21 cellular contexts compared by ENCODE assay signal in the genomic region with DNA sequence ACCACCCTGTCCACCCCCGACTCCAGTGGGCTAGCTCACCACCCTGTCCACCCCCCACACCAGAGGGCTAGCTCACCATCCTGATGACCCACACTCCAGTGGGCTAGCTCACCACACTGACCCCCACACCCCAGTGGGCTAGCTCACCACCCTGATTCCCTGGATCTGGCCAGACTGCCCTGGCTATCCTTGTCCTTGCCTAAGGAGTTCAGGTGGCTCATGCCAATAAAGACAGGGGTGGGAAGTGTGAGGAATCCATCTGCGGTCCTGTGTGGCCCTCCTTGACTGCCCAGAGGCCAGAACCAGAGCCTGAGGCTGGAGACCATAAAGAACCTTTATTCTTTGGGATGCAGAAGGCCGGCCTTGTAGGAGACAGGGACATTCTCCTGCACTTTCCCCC. TPM values are rescaled to one million over a fixed set of nuclear protein-coding genes. Genes with fewer than 3 reads are reported as not detected.
DNase-seq lines count a peak whose midpoint lies in the region; ATAC-seq and TF ChIP-seq lines count a peak whose summit lies in the region.
"Had no signal": no experiment of that assay in that cellular context is flagged by ENCODE, and none has a peak within 500 bp of the region (broad histone marks: within the 10 kb centered on the region; RNA-seq: fewer than 3 reads in every experiment).

No MANE protein-coding gene starts in this region.

- H3K9me3 Mint-ChIP-seq in CD14-positive monocyte: peaks cover 0 to 3% (median 0%) of the 10 kb centered on the region in 7 donors
- H3K9me3 Mint-ChIP-seq: neural progenitor cell had no signal

- H3K4me1 ChIP-seq in NT2/D1 (ENCODE audit: insufficient read depth, insufficient read length) (peaks cover 13% of the 10 kb centered on the region), esophagus (ENCODE audit: control insufficient read depth in 2 of 2, insufficient read depth in 2 of 2, low read length in 1 of 2) (peaks cover 4 to 29% of the 10 kb centered on the region in 2 donors), neuronal stem cell (ENCODE audit: control insufficient read depth in 2 of 2, insufficient read depth in 1 of 2, low read depth in 1 of 2, low read length in 2 of 2) (peaks cover 14 to 21% of the 10 kb centered on the region in 2 donors), breast epithelium (peaks cover 0 to 10% of the 10 kb centered on the region in 2 donors), psoas muscle (no peaks in the 10 kb centered on the region)

- no peak for TF ChIP-seq POLR2A in breast epithelium (IDR thresholded peaks at IDR 0.05)

- H3K4me3 ChIP-seq in NT2/D1 (ENCODE audit: insufficient read length, low read depth) (no peak overlapping the region), esophagus (ENCODE audit: low read depth in 1 of 2, low read length in 2 of 2) (peak overlapping the region; percentile 39 to 62), neuronal stem cell (ENCODE audit: low read length in 2 of 2) (peak overlapping the region; percentile 35 to 56), breast epithelium (no peak overlapping the region), psoas muscle (no peak overlapping the region)
- H3K4me3 ChIP-seq: heart left ventricle, left lung, neural progenitor cell, SJSA1, skin epidermis had no signal

- no peaks in the 10 kb centered on the region for H3K27me3 ChIP-seq in NT2/D1 (ENCODE audit: insufficient read depth, insufficient read length)
- H3K27me3 ChIP-seq in esophagus (ENCODE audit: control insufficient read depth in 1 of 2, insufficient read depth in 2 of 2, low read length in 2 of 2): no peaks in the 10 kb centered on the region
- peaks cover 0 to 8% (median 0%) of the 10 kb centered on the region in 3 experiments for H3K27me3 ChIP-seq in neuronal stem cell (ENCODE audit: control insufficient read depth in 3 of 3, insufficient read depth in 3 of 3, low read depth in 1 of 3, low read length in 3 of 3)
- no peaks in the 10 kb centered on the region for H3K27me3 ChIP-seq in breast epithelium
- peaks cover 0 to 6% (median 6%) of the 10 kb centered on the region in 3 donors for H3K27me3 ChIP-seq in psoas muscle (ENCODE audit: insufficient read depth in 3 of 3, low read length in 2 of 3)
- H3K27me3 ChIP-seq: neural progenitor cell, SJSA1 had no signal

- H2BK12ac ChIP-seq in neuronal stem cell (ENCODE audit: low read length): no peak overlapping the region

- H2AK5ac ChIP-seq in neuronal stem cell (ENCODE audit: low read depth, low read length): no peak overlapping the region

- peak overlapping the region; percentile 33 to 95 (median 85) for H3K27ac Mint-ChIP-seq in CD14-positive monocyte

- H3K4me2 ChIP-seq in neuronal stem cell (ENCODE audit: insufficient read depth, low read length, poor library complexity, severe bottlenecking): no peak overlapping the region
- H3K4me2 ChIP-seq: neural progenitor cell had no signal

- H3K9ac ChIP-seq in NT2/D1 (ENCODE audit: insufficient read length, low read depth): peak overlapping the region; percentile 16
- H3K9ac ChIP-seq in neuronal stem cell (ENCODE audit: low read depth, low read length, poor library complexity): peak overlapping the region; percentile 25
- H3K9ac ChIP-seq: neural progenitor cell had no signal

- H3K79me1 ChIP-seq in neuronal stem cell (ENCODE audit: low read depth, low read length): no peaks in the 10 kb centered on the region

- intact Hi-C loops in CD14-positive monocyte (cut with micrococcal nuclease): no loop called here
- intact Hi-C loops in breast epithelium (cut with DNase I; ENCODE audit: low total_unique reads): loop anchor here (1.0 kb wide), 1 partner anchor 18 kb away; no protein-coding TSS in a partner anchor
- intact Hi-C loops in psoas muscle (cut with DNase I): no loop called here

- peak overlapping the region in 1 of 2 donors; percentile 76 for H3K27ac ChIP-seq in esophagus (ENCODE audit: low read depth in 2 of 2, low read length in 1 of 2)
- H3K27ac ChIP-seq in neuronal stem cell (replicated peaks; ENCODE audit: low read length): no peak overlapping the region
- H3K27ac ChIP-seq in breast epithelium: no peak overlapping the region
- no peak overlapping the region for H3K27ac ChIP-seq in psoas muscle
- H3K27ac ChIP-seq: heart left ventricle, left lung, neural progenitor cell had no signal

- no peak overlapping the region for H3K4me3 Mint-ChIP-seq in CD14-positive monocyte

- no peak overlapping the region for H3K14ac ChIP-seq in neuronal stem cell (ENCODE audit: low read length)

- ATAC-seq in psoas muscle (no peak), HG03139 (IDR thresholded peaks at IDR 0.05; ENCODE audit: unreplicated experiment) (no peak)

- H3K36me3 ChIP-seq in NT2/D1 (ENCODE audit: insufficient read depth, insufficient read length, low read length) (no peaks in the 10 kb centered on the region), esophagus (ENCODE audit: control insufficient read depth in 2 of 2, insufficient read depth in 2 of 2, low read length in 1 of 2) (peaks cover 0 to 2% of the 10 kb centered on the region in 2 donors), neuronal stem cell (replicated peaks in 1 of 2; ENCODE audit: control insufficient read depth in 2 of 2, insufficient read depth in 2 of 2, low read length in 2 of 2) (no peaks in the 10 kb centered on the region), breast epithelium (no peaks in the 10 kb centered on the region), psoas muscle (ENCODE audit: insufficient read depth in 1 of 2, low read depth in 1 of 2) (no peaks in the 10 kb centered on the region)
- H3K36me3 ChIP-seq: heart left ventricle, left lung, neural progenitor cell, SJSA1 had no signal

- no peak overlapping the region for H3K23ac ChIP-seq in neuronal stem cell (ENCODE audit: low read depth, low read length, poor library complexity)

- H4K91ac ChIP-seq in neuronal stem cell (ENCODE audit: low read depth, low read length, poor library complexity): no peak overlapping the region

- no peak overlapping the region for H2BK120ac ChIP-seq in neuronal stem cell (ENCODE audit: low read depth, low read length)

- no peak overlapping the region for H3K18ac ChIP-seq in neuronal stem cell (ENCODE audit: low read length)

- peaks cover 0 to 4% of the 10 kb centered on the region in 2 donors for H3K36me3 Mint-ChIP-seq in CD14-positive monocyte
- H3K36me3 Mint-ChIP-seq: neural progenitor cell had no signal

- H3K4ac ChIP-seq in neuronal stem cell (ENCODE audit: low read length): no peak overlapping the region

- H2BK5ac ChIP-seq in neuronal stem cell (ENCODE audit: low read length): no peak overlapping the region

- H3K9me3 ChIP-seq in NT2/D1 (ENCODE audit: insufficient read depth, low read length) (no peaks in the 10 kb centered on the region), esophagus (ENCODE audit: control insufficient read depth in 2 of 2, insufficient read depth in 1 of 2, low read depth in 1 of 2, low read length in 1 of 2) (no peaks in the 10 kb centered on the region), neuronal stem cell (replicated peaks in 1 of 2; ENCODE audit: control insufficient read depth in 2 of 2, insufficient read depth in 1 of 2, low read depth in 1 of 2, low read length in 2 of 2) (no peaks in the 10 kb centered on the region), breast epithelium (no peaks in the 10 kb centered on the region), psoas muscle (no peaks in the 10 kb centered on the region)
- H3K9me3 ChIP-seq: heart left ventricle, left lung, SJSA1 had no signal

- DNase-seq in CD14-positive monocyte (ENCODE audit: low spot score): no peak
- no peak for DNase-seq in NT2/D1 (ENCODE audit: low read depth, low spot score)
- no peak for DNase-seq in neuronal stem cell (ENCODE audit: low spot score)
- DNase-seq in activated CD4-positive, alpha-beta T cell treated with anti-CD3 and anti-CD28 coated beads for 4 hours: no peak
- no peak for DNase-seq in breast epithelium (ENCODE audit: low spot score in 2 of 2)
- DNase-seq in psoas muscle: no peak
- DNase-seq: cortex of kidney, heart left ventricle, left lung, NCI-H1092, NCI-H187 treated with DMSO at 0.1 percent for 48 hours, NCI-H774, OCI-M1 had no signal

- no peak for TF ChIP-seq CTCF in CD14-positive monocyte (IDR thresholded peaks at IDR 0.05)
- no peak for TF ChIP-seq CTCF in breast epithelium (IDR thresholded peaks at IDR 0.05)
- TF ChIP-seq CTCF in psoas muscle (IDR thresholded peaks at IDR 0.05): no peak

- H4K8ac ChIP-seq in neuronal stem cell (ENCODE audit: low read depth, low read length): no peak overlapping the region

- peaks cover 9 to 17% (median 14%) of the 10 kb centered on the region in 3 donors for H3K27me3 Mint-ChIP-seq in CD14-positive monocyte (ENCODE audit: low read depth in 3 of 3)

- no peak overlapping the region for H2BK15ac ChIP-seq in neuronal stem cell (ENCODE audit: low read length)

- H3K4me1 Mint-ChIP-seq in CD14-positive monocyte: peaks cover 45% of the 10 kb centered on the region

- H2AFZ ChIP-seq in neuronal stem cell (ENCODE audit: low read length): peak overlapping the region; percentile 90
- H2AFZ ChIP-seq: neural progenitor cell had no signal

- WGBS in esophagus, 2 donors: 81 to 87% methylated on average over 3 of the region's 3 CpGs
- WGBS in neuronal stem cell (ENCODE audit: extremely low coverage in 2 of 2, insufficient read length in 2 of 2, insufficient replicate concordance in 1 of 2), 2 donors: no CpG with 5 or more reads among the region's 3 CpGs
- 76 to 92% (median 87%) methylated on average over 3 of the region's 3 CpGs for WGBS in psoas muscle, 3 donors

RNA-seq across cellular contexts. Expression of gene PADI1, which starts 3.6 kb away (rescaled TPM):
- not detected for polyA plus RNA-seq in CD14-positive monocyte
- 100 to 1,000 TPM; 162 to 398 TPM for polyA plus RNA-seq in esophagus
- polyA plus RNA-seq in neuronal stem cell (2013, experiment 1 of 2): 0.18 TPM
- 0.11 TPM for polyA plus RNA-seq in neuronal stem cell (2013, experiment 2 of 2)
- total RNA-seq in breast epithelium: under 1 TPM in 1 of 3 donors, not detected in 2; 0.33 TPM
- not detected for total RNA-seq in psoas muscle
- not detected for polyA plus RNA-seq in psoas muscle
- total RNA-seq: heart left ventricle; left lung; mononuclear cell; T-helper 2 cell treated with Interferon-gamma antibody and Interleukin-4, amounts not matched to agents 100 ng/mL and 5 ng/mL, for 36 hours; temporal lobe had no signal

RNA-seq across cellular contexts. Expression of gene PADI3, which starts 40.4 kb away (rescaled TPM):
- not detected for polyA plus RNA-seq in CD14-positive monocyte
- 10 to 100 TPM; 14.1 to 31.0 TPM for polyA plus RNA-seq in esophagus
- polyA plus RNA-seq in neuronal stem cell (2013, experiment 1 of 2): 0.38 TPM
- polyA plus RNA-seq in neuronal stem cell (2013, experiment 2 of 2): 0.36 TPM
- not detected for total RNA-seq in breast epithelium
- total RNA-seq in psoas muscle: under 1 TPM in 1 of 4 donors, not detected in 3; 0.09 TPM
- under 1 TPM in 2 of 3 donors, not detected in 1; 0.01 to 0.04 TPM for polyA plus RNA-seq in psoas muscle
- total RNA-seq: heart left ventricle; left lung; mononuclear cell; T-helper 2 cell treated with Interferon-gamma antibody and Interleukin-4, amounts not matched to agents 100 ng/mL and 5 ng/mL, for 36 hours; temporal lobe had no signal
- polyA plus RNA-seq: heart left ventricle had no signal

Comparison
In these comparisons a context has a peak if more than half of its experiments do, and no peak if none do; other contexts are left out.
1. H3K4me3 ChIP-seq: peak in esophagus (2 of 2) and neuronal stem cell (2 of 2); none in NT2/D1 (single experiment), breast epithelium (0 of 3) and psoas muscle (single experiment).
2. RNA of gene PADI1, which starts 3.6 kb away (polyA plus RNA-seq): 162 to 398 TPM in esophagus; not detected in CD14-positive monocyte and not detected in psoas muscle; every median in the first group is over 100 times any median in the second.
3. RNA of gene PADI3, which starts 40.4 kb away (polyA plus RNA-seq): 14.1 to 31.0 TPM in esophagus; not detected in CD14-positive monocyte and 0.01 to 0.04 TPM in psoas muscle; every median in the first group is over 10 times any median in the second.